ENCODE assay signal across 11 cellular contexts in the genomic region with DNA sequence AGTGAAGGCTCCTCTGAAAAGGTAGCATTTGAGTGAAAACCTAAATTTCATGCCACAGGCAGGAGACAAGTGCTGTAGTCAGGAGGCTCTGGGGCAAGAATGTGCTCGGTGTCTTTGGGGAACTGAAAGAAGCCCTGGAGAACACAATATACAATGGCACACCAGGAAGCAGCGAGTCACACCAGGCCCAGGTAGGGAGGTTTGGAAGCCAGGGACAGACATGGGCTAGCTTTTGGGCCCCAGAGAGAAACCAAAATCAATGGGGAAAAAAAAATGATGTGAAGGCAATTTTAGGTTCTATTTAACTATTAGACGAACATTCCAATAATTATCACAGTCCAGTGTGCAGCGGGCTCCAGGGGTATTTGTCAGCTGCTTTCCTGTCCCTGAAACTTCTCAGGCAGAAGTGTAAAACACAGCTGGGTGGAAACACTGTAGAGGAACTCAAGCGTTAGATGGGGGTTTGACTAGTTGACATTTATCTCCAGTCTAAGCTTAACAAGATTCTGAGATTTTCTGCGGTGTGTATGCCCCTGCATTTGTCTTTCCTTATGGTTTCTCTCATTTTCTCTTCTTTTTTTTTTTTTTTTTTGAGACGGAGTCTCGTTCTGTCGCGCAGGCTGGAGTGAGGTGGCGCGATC. TPM values are rescaled to one million over a fixed set of nuclear protein-coding genes. Genes with fewer than 3 reads are reported as not detected.
A peak's percentile ranks its signal among the peaks of the same experiment; 100 is the strongest.
DNase-seq lines count a peak whose midpoint lies in the region; ATAC-seq, FAIRE-seq and TF ChIP-seq lines count a peak whose summit lies in the region.
"Had no signal": no experiment of that assay in that cellular context is flagged by ENCODE, and none has a peak within 500 bp of the region (broad histone marks: within the 10 kb centered on the region; RNA-seq: fewer than 3 reads in every experiment).

No MANE protein-coding gene starts in this region.

- no peaks in the 10 kb centered on the region for H3K27me3 ChIP-seq in H7 (ENCODE audit: control insufficient read depth, insufficient read depth, low read length)

- DNase-seq in H7 = peak; percentile 42
- peak; percentile 24 for DNase-seq in retina
- no peak for DNase-seq in NK-92 (lab: John Stamatoyannopoulos, UW; ENCODE audit: unreplicated experiment)
- DNase-seq in urothelium cell line (ENCODE audit: low spot score) = no peak
- no peak for DNase-seq in NCI-H1417 treated with DMSO at 0.1 percent for 48 hours (lab: John Stamatoyannopoulos, UW)
- DNase-seq: activated CD4-positive, alpha-beta T cell treated with anti-CD3 and anti-CD28 coated beads for 4 hours; midbrain; NCI-H2029 had no signal

- H3K4me3 ChIP-seq in H7 (ENCODE audit: insufficient read depth, low read depth, low read length) = no peak overlapping the region
- H3K4me3 ChIP-seq: coronary artery had no signal

- no peak for FAIRE-seq in urothelium cell line (lab: Jason Lieb, UNC)

- no peaks in the 10 kb centered on the region for H3K36me3 ChIP-seq in H7 (replicated peaks; ENCODE audit: control insufficient read depth, insufficient read depth, low read length)

- peak; percentile 21 for TF ChIP-seq POLR2A in GM19193 (IDR thresholded peaks at IDR 0.05; ENCODE audit: extremely low read depth, insufficient read depth, insufficient read length)

- ATAC-seq in HG03432 (IDR thresholded peaks at IDR 0.05; ENCODE audit: unreplicated experiment) = peak; percentile 94

RNA-seq across cellular contexts. Expression of a gene that starts 21.8 kb away (rescaled TPM):
- 10.6 and 12.3 TPM in 2 replicates for total RNA-seq in H7 (2014; rRNA removed; shearing (Covaris generic))

Comparison
In these comparisons a context has a peak if more than half of its experiments do, and no peak if none do; other contexts are left out.
1. DNase-seq: peak in H7 (single experiment) and retina (single experiment); none in NK-92 (single experiment), urothelium cell line (single experiment) and NCI-H1417 treated with DMSO at 0.1 percent for 48 hours (single experiment).